In the genomic region with DNA sequence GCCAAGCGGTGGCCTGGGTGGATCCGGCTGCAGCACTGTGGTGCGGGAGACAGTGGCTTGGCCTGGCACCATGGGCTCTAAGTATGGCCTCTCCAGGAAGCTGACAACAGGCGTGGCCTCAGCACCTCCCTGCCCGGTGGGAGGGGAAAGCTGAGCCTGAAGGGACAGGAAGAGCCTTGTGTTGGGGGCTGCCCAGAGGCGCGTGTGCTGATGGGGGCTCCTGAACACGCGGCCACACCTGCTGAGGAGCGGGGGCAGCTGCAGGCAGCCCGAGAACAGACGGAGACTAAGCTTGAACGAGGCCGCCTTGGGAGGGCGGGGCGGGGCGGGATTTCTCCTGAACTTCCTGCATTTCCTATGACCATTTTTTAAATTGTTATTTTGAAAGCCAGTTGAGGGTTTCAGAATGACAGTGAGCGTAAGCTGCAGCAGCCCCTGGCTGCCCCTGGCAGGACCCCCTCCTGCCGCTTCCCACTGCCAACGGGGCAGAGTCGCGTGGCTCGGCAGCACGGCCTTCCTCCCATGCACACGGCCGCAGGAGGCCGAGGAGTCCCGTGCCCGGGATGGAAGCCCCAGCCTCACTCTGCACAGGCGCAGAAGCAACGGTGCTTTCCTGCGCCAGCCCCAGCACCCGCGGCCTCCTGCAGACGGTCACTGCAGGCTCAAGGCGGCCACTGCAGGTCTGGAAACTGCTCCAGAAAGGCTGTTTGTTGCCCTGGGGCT, we compare ENCODE assay signal across 1 cellular context.
TF ChIP-seq lines count a peak whose summit lies in the region.

No MANE protein-coding gene starts in this region.

TF ChIP-seq in GM12878, 131 proteins besides CTCF, POLR2A, EP300 and RAD21 (continued from another document):
- TF ChIP-seq ZBED1 (IDR thresholded peaks at IDR 0.05; ENCODE audit: borderline replicate concordance) (no peak), POU2F2 (IDR thresholded peaks at IDR 0.05; ENCODE audit: borderline replicate concordance, low read depth, low read length) (no peak), RB1 (IDR thresholded peaks at IDR 0.05; ENCODE audit: borderline replicate concordance) (no peak), RUNX3 (IDR thresholded peaks at IDR 0.05; ENCODE audit: low read length) (no peak), HCFC1 (IDR thresholded peaks at IDR 0.05; ENCODE audit: low read length) (no peak)
